ENCODE assay signal across 1 cellular context in genomic region chr7:50393547-50394252, GRCh38.
TF ChIP-seq lines count a peak whose summit lies in the region.

No MANE protein-coding gene starts in this region.

TF ChIP-seq in GM23338, 12 proteins besides CTCF, POLR2A, EP300 and RAD21 (continued from another document):
- no peak for TF ChIP-seq REST (IDR thresholded peaks at IDR 0.05; ENCODE audit: unreplicated experiment)
TF ChIP-seq in GM23338: peak in this region for 0.
